In the genomic region with DNA sequence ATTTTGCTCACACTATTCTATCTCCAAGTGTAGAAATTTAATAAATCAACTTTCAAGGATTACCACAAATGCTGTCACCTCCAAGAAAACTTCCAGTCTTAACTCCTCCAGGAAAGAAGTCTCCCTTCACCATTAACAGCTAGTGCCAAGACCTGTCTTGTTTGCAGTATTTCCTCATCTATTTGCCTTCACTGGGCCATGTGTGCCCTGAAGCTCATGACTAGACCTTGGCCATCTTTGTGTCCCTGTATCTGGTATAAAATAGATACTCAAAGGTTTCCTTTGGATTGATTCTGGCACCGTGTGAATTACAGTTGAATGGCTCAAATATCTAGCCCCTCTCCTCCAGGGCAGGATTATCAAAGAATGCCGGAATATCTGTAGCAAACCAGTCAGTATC, we compare ENCODE assay signal across 27 cellular contexts.
"Had no signal": no experiment of that assay in that cellular context is flagged by ENCODE, and none has a peak within 500 bp of the region (broad histone marks: within the 10 kb centered on the region; RNA-seq: fewer than 3 reads in every experiment).

No MANE protein-coding gene starts in this region.

- H3K4me3 ChIP-seq: colonic mucosa, coronary artery, dorsolateral prefrontal cortex, esophagus muscularis mucosa, esophagus squamous epithelium, gastrocnemius medialis, gastroesophageal sphincter, heart left ventricle had no signal

- H3K9me3 ChIP-seq: colonic mucosa, esophagus muscularis mucosa, esophagus squamous epithelium, gastrocnemius medialis, gastroesophageal sphincter, heart left ventricle had no signal

- H3K27ac ChIP-seq: colonic mucosa, coronary artery, dorsolateral prefrontal cortex, epithelial cell of prostate, esophagus muscularis mucosa, esophagus squamous epithelium, foreskin keratinocyte, gastrocnemius medialis, gastroesophageal sphincter, heart left ventricle had no signal

- DNase-seq: colonic mucosa; cortex of kidney; dermis blood vessel endothelial cell; dorsolateral prefrontal cortex; effector CD4-positive, alpha-beta T cell; effector CD8-positive, alpha-beta T cell; effector memory CD4-positive, alpha-beta T cell; effector memory CD8-positive, alpha-beta T cell; endodermal cell; erythroblast; esophagus squamous epithelium; foreskin fibroblast; foreskin keratinocyte; foreskin melanocyte; gastrocnemius medialis; glutamatergic neuron; head of caudate nucleus; heart left ventricle had no signal

- H3K27ac Mint-ChIP-seq: effector memory CD8-positive, alpha-beta T cell; endodermal cell had no signal

- H3K36me3 ChIP-seq: colonic mucosa, esophagus muscularis mucosa, esophagus squamous epithelium, gastrocnemius medialis, gastroesophageal sphincter, heart left ventricle had no signal

- H3K27me3 Mint-ChIP-seq: effector memory CD8-positive, alpha-beta T cell had no signal

- H3K9me3 Mint-ChIP-seq: endodermal cell had no signal

- H3K4me1 Mint-ChIP-seq: endodermal cell had no signal

- ATAC-seq: effector memory CD8-positive, alpha-beta T cell; esophagus mucosa; foreskin keratinocyte; gastrocnemius medialis; gastroesophageal sphincter; heart left ventricle had no signal

- FAIRE-seq: colon, endometrium, endothelial cell of umbilical vein, frontal cortex had no signal

- H3K4me1 ChIP-seq: colonic mucosa, esophagus muscularis mucosa, esophagus squamous epithelium, foreskin keratinocyte, gastrocnemius medialis, gastroesophageal sphincter had no signal

- H3K27me3 ChIP-seq: colonic mucosa, esophagus muscularis mucosa, esophagus squamous epithelium, foreskin keratinocyte, gastrocnemius medialis, gastroesophageal sphincter, heart left ventricle had no signal

- H3K4me3 Mint-ChIP-seq: effector memory CD8-positive, alpha-beta T cell; endodermal cell had no signal
